ENCODE assay signal across 8 cellular contexts in the genomic region with DNA sequence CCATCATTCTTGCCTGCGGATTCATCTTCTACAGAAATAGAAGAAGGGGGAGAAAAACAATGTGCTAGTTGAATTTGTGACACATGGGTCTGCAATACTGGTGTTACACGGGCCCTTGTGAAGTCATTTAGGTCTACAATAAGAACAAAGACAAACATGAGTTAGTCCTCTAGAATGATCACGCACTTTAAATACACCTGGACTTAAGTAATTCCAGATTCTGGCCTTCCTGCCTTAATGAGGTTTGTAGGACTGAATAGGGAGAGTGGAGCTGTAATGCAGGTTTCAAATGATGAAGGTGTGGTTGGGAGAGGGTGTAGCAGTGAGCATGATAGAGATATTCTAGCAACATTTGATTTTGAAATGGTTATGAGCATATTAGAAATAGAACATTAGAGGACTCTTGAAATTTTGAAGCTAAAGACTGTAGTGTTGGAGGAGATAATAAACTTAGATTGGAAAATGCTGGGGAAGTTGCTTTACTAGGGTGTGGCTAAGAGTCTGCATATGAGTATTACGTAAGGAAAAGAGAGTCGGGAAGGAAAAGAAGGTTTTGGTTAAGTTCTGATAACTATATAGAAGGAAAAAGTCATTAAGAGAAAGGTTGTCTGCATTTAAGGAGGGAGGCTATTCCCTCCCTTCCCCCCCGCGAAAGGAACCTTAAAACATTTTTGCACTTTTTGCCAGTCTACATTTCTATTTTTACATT. TPM values are rescaled to one million over a fixed set of nuclear protein-coding genes. Genes with fewer than 3 reads are reported as not detected.
A peak's percentile ranks its signal among the peaks of the same experiment; 100 is the strongest.
DNase-seq lines count a peak whose midpoint lies in the region; FAIRE-seq and TF ChIP-seq lines count a peak whose summit lies in the region.

No MANE protein-coding gene starts in this region.

- no peaks in the 10 kb centered on the region; the same call in 1 of the 2 replicates for H3K79me1 ChIP-seq in H1 (ENCODE audit: low read depth, low read length)

- peak overlapping the region; percentile 18 for H4K5ac ChIP-seq in H1 (ENCODE audit: insufficient read length, low read depth, low read length)

- intact Hi-C loops in PC-9 (cut with micrococcal nuclease; ENCODE audit: unreplicated experiment): loop anchor here (5.0 kb wide), 5 partner anchors 140 to 325 kb away; partner anchors contain the start of genes ERICH6, SIAH2 and TSC22D2

- no peak for TF ChIP-seq EP300 in H1 (IDR thresholded peaks at IDR 0.05; ENCODE audit: borderline replicate concordance in 1 of 2, low read depth in 2 of 2, low read length in 2 of 2)

- H3K23me2 ChIP-seq in H1 (ENCODE audit: low read depth, low read length): no peaks in the 10 kb centered on the region; the same call in 1 of the 2 replicates

- no peak for TF ChIP-seq RAD21 in H1 (IDR thresholded peaks at IDR 0.05 in 1 of 2, conservative IDR thresholded peaks at IDR 0.05 in 1 of 2; ENCODE audit: low read depth in 2 of 2, low read length in 2 of 2)

- TSS peak; percentile 82 for BruUV-seq in PC-9 (replicated peaks; lab: Mats Ljungman, UMichigan)

- peak overlapping the region; percentile 93 for H3K4me2 ChIP-seq in PC-9
- H3K4me2 ChIP-seq in H1 (ENCODE audit: insufficient read depth in 1 of 2, low read depth in 2 of 2, low read length in 2 of 2): peak overlapping the region; percentile 60 to 78
- peak overlapping the region; percentile 97 for H3K4me2 ChIP-seq in osteoblast (ENCODE audit: insufficient read depth, low read length)

- H3K9me3 ChIP-seq in PC-9 (ENCODE audit: insufficient read depth, low read depth): no peaks in the 10 kb centered on the region
- no peaks in the 10 kb centered on the region for H3K9me3 ChIP-seq in H1 (ENCODE audit: insufficient read depth in 2 of 2, low read depth in 1 of 2, low read length in 1 of 2)
- no peaks in the 10 kb centered on the region for H3K9me3 ChIP-seq in osteoblast (ENCODE audit: low read depth, low read length)

- no peak overlapping the region for H3K18ac ChIP-seq in H1 (ENCODE audit: extremely low read depth, low read length)

- H3K14ac ChIP-seq in H1 (ENCODE audit: insufficient read length): no peak overlapping the region

- CTCF ChIA-PET in PC-9 (lab: Charles Lee) (no interaction called here), H1 (lab: Charles Lee; ENCODE audit: partially characterized antibody) (no interaction called here)

- H3K27me3 ChIP-seq in PC-9 (ENCODE audit: insufficient read depth, low read depth) (no peaks in the 10 kb centered on the region), H1 (replicated peaks in 1 of 4; ENCODE audit: control insufficient read depth in 3 of 4, extremely low read depth in 1 of 4, insufficient read depth in 3 of 4, low read length in 3 of 4) (no peaks in the 10 kb centered on the region), osteoblast (ENCODE audit: insufficient read depth, low read length) (no peaks in the 10 kb centered on the region)

- POLR2A ChIA-PET in PC-9 (lab: Charles Lee; ENCODE audit: unreplicated experiment): interaction anchor here (0.6 kb wide), 1 partner anchor 668 kb away, joined by 4 read pairs; no protein-coding TSS in a partner anchor
- POLR2A ChIA-PET in H1 (lab: Charles Lee; ENCODE audit: partially characterized antibody): interaction anchor here (0.6 to 4.4 kb wide), 13 partner anchors 9 to 337 kb away, joined by 3 to 27 read pairs (median 5); partner anchors contain the start of genes SELENOT and TSC22D2

- 33 to 100% methylated on average over 2 to 7 of the region's 7 CpGs for whole genome bisulfite sequencing in H1 (ENCODE audit: extremely low coverage in 1 of 2, insufficient coverage in 1 of 2, insufficient read length in 1 of 2, insufficient replicate concordance in 2 of 2, low coverage in 1 of 2, low lambda C conversion rate in 2 of 2, missing lambda C conversion rate in 1 of 2), 2 experiments

- H3K4me3 ChIP-seq in PC-9 (peak overlapping the region; percentile 82), H1 (ENCODE audit: extremely low read depth in 1 of 4, insufficient read depth in 2 of 4, low read depth in 3 of 4, low read length in 4 of 4) (peak overlapping the region; percentile 77 to 98 (median 88)), osteoblast (ENCODE audit: insufficient read depth, low read length) (peak overlapping the region; percentile 90)

- no peak overlapping the region for H2BK120ac ChIP-seq in H1 (replicated peaks; ENCODE audit: low read depth, low read length)

- H2AK5ac ChIP-seq in H1 (ENCODE audit: low read depth, low read length): no peak overlapping the region

- H3K4ac ChIP-seq in H1 (replicated peaks; ENCODE audit: insufficient read length, low read depth, low read length): peak overlapping the region; percentile 10

- peaks cover 21% of the 10 kb centered on the region for H3F3A ChIP-seq in PC-9 (ENCODE audit: insufficient read depth, low read depth)

- FAIRE-seq in H1 (lab: Jason Lieb, UNC): no peak

- H3K23ac ChIP-seq in H1 (ENCODE audit: insufficient read length): no peak overlapping the region

- DNase-seq in NCI-H146 (lab: John Stamatoyannopoulos, UW) (peak; percentile 70), NCI-H146 treated with DMSO at 0.1 percent for 48 hours (lab: John Stamatoyannopoulos, UW; ENCODE audit: unreplicated experiment) (no peak), PC-9 (peak in 1 of 2 experiments; percentile 59), H1 (ENCODE audit: low read depth in 1 of 2, low spot score in 2 of 2) (no peak), osteoblast (ENCODE audit: insufficient read length, low spot score, missing footprints) (peak; percentile 71), DMS 273 (lab: John Stamatoyannopoulos, UW; ENCODE audit: unreplicated experiment) (no peak), NCI-H446 (lab: John Stamatoyannopoulos, UW) (no peak)
- DNase-seq in activated effector memory CD4-positive, alpha-beta T cell treated with Interleukin-2 at 50 U/mL for 16 hours: no peak

- H3K79me2 ChIP-seq in PC-9 (ENCODE audit: low read depth) (peaks cover 87% of the 10 kb centered on the region), H1 (ENCODE audit: control insufficient read depth in 1 of 2, insufficient read depth in 2 of 2, low read length in 2 of 2) (peaks cover 0 to 83% of the 10 kb centered on the region in 2 experiments; a peak in 3 of 4 replicates), osteoblast (ENCODE audit: insufficient read depth, low read length) (peaks cover 90% of the 10 kb centered on the region)

- no peak overlapping the region for H3K56ac ChIP-seq in H1 (replicated peaks; ENCODE audit: insufficient read length, low read depth, low read length)

- H3K4me1 ChIP-seq in PC-9 (replicated peaks; ENCODE audit: insufficient read depth) (peaks cover 27% of the 10 kb centered on the region), H1 (replicated peaks in 1 of 4; ENCODE audit: control insufficient read depth in 3 of 4, insufficient read depth in 4 of 4, low read length in 3 of 4) (no peaks in the 10 kb centered on the region; a peak in 2 of 7 replicates), osteoblast (ENCODE audit: insufficient read depth, low read length) (peaks cover 28% of the 10 kb centered on the region)

- TF ChIP-seq POLR2A in H1 (IDR thresholded peaks at IDR 0.05; ENCODE audit: control extremely low read depth in 1 of 2, low read depth in 2 of 2, low read length in 2 of 2): no peak

- H2BK15ac ChIP-seq in H1 (ENCODE audit: low read length): no peak overlapping the region

- H3K9me2 ChIP-seq in PC-9 (ENCODE audit: insufficient read depth): no peaks in the 10 kb centered on the region

- H3K9ac ChIP-seq in H1 (replicated peaks in 1 of 4; ENCODE audit: extremely low read depth in 1 of 4, low read depth in 3 of 4, low read length in 3 of 4): peak overlapping the region; percentile 66 to 98 (median 90)

- 0 out of 2 replicates have a peak overlapping the region, but pooled peaks have one; percentile 1 for H2BK20ac ChIP-seq in H1 (ENCODE audit: low read length)

- H2BK12ac ChIP-seq in H1 (ENCODE audit: low read depth, low read length): no peak overlapping the region

- TF ChIP-seq CTCF in PC-9 (conservative IDR thresholded peaks at IDR 0.05) (no peak), H1 (IDR thresholded peaks at IDR 0.05; ENCODE audit: control extremely low read depth in 1 of 3, insufficient read depth in 1 of 3, low read depth in 1 of 3, low read length in 3 of 3) (no peak), osteoblast (IDR thresholded peaks at IDR 0.05; ENCODE audit: extremely low read depth, low read depth, low read length) (no peak)

- H4K20me1 ChIP-seq in PC-9 (ENCODE audit: insufficient read depth) (0 out of 2 replicates have a peak, but pooled peaks cover 13% of the 10 kb centered on the region), H1 (replicated peaks in 1 of 2; ENCODE audit: control insufficient read depth in 1 of 2, insufficient read depth in 2 of 2, low read length in 2 of 2) (peaks cover 3 to 4% of the 10 kb centered on the region in 2 experiments), osteoblast (ENCODE audit: insufficient read depth, low read length) (peaks cover 26% of the 10 kb centered on the region)

- H4K91ac ChIP-seq in H1 (replicated peaks; ENCODE audit: insufficient read length, low read length): no peak overlapping the region

- peak overlapping the region; percentile 70 for H2AFZ ChIP-seq in PC-9
- 0 out of 2 replicates have a peak overlapping the region, but pooled peaks have one; percentile 31 for H2AFZ ChIP-seq in H1 (ENCODE audit: low read length)
- peak overlapping the region; percentile 91 for H2AFZ ChIP-seq in osteoblast (ENCODE audit: low read length)

- H4K8ac ChIP-seq in H1 (ENCODE audit: extremely low read depth, insufficient read depth, low read length): no peak overlapping the region

- H3K27ac ChIP-seq in PC-9: peak overlapping the region; percentile 93
- H3K27ac ChIP-seq in H1 (ENCODE audit: low read depth, low read length): peak overlapping the region; percentile 73
- H3K27ac ChIP-seq in osteoblast (ENCODE audit: low read depth, low read length): peak overlapping the region; percentile 98

- H2BK5ac ChIP-seq in H1 (ENCODE audit: low read depth, low read length): peak overlapping the region; percentile 88

- H3K36me3 ChIP-seq in PC-9 (ENCODE audit: low read depth) (peaks cover 27% of the 10 kb centered on the region), H1 (ENCODE audit: control insufficient read depth in 2 of 4, insufficient read depth in 4 of 4, low read length in 3 of 4) (peaks cover 4 to 25% (median 11%) of the 10 kb centered on the region in 4 experiments; a peak in 6 of 8 replicates), osteoblast (ENCODE audit: insufficient read depth, low read length) (peaks cover 19% of the 10 kb centered on the region)

RNA-seq across cellular contexts. Expression of gene EIF2A, which starts 0.6 kb away (rescaled TPM):
- total RNA-seq in PC-9 (2021) (96.4 and 102 TPM in 2 replicates), osteoblast (230 and 238 TPM in 2 replicates)
- total RNA-seq in H1 (2021; fragmentation: NEBNext Ultra II Directional; extraction: Animal tissue kit (Norgen Biotek cat#: 25700)): 87.5 and 91.6 TPM in 2 replicates
- 32.1 and 59.3 TPM in 2 replicates for polyA plus RNA-seq in H1 (2011; rRNA removed)
- polyA plus RNA-seq in H1 (2011; cell fraction: cytosol; rRNA removed): 71.8 TPM
- polyA plus RNA-seq in H1 (2011; cell fraction: nucleus; rRNA removed): 31.5 TPM
- 44.9 to 86.0 TPM (median 57.5 TPM) in 4 replicates for polyA plus RNA-seq in H1 (2012, experiment 1 of 2)
- 9.7 TPM for polyA plus RNA-seq in H1 (2012, experiment 2 of 2)
- 84.7 TPM for polyA plus RNA-seq in H1 (2013, experiment 1 of 2)
- 75.5 TPM for polyA plus RNA-seq in H1 (2013, experiment 2 of 2)
- 103 and 125 TPM in 2 replicates for polyA minus RNA-seq in H1 (2011; rRNA and poly(A)+ RNA removed)
- polyA minus RNA-seq in H1 (2011; cell fraction: cytosol; rRNA and poly(A)+ RNA removed): 36.3 TPM
- 109 TPM for polyA minus RNA-seq in H1 (2011; cell fraction: nucleus; rRNA and poly(A)+ RNA removed)

RNA-seq across cellular contexts. Expression of gene SERP1, which starts 0.9 kb away (rescaled TPM):
- total RNA-seq in PC-9 (2021): 106 and 113 TPM in 2 replicates
- total RNA-seq in H1 (2021; fragmentation: NEBNext Ultra II Directional; extraction: Animal tissue kit (Norgen Biotek cat#: 25700)): 98.2 and 111 TPM in 2 replicates
- polyA plus RNA-seq in H1 (2011; rRNA removed): 90.3 and 167 TPM in 2 replicates
- 115 TPM for polyA plus RNA-seq in H1 (2011; cell fraction: cytosol; rRNA removed)
- 91.6 TPM for polyA plus RNA-seq in H1 (2011; cell fraction: nucleus; rRNA removed)
- 60.7 to 77.7 TPM (median 70.0 TPM) in 4 replicates for polyA plus RNA-seq in H1 (2012, experiment 1 of 2)
- 30.7 TPM for polyA plus RNA-seq in H1 (2012, experiment 2 of 2)
- 72.6 TPM for polyA plus RNA-seq in H1 (2013, experiment 1 of 2)
- polyA plus RNA-seq in H1 (2013, experiment 2 of 2): 79.6 TPM
- 29.8 and 37.0 TPM in 2 replicates for polyA minus RNA-seq in H1 (2011; rRNA and poly(A)+ RNA removed)
- polyA minus RNA-seq in H1 (2011; cell fraction: cytosol; rRNA and poly(A)+ RNA removed): 113 TPM
- 96.7 TPM for polyA minus RNA-seq in H1 (2011; cell fraction: nucleus; rRNA and poly(A)+ RNA removed)
- total RNA-seq in osteoblast: 97.5 and 124 TPM in 2 replicates

RNA-seq across cellular contexts. Expression of gene SELENOT, which starts 55.9 kb away (rescaled TPM):
- total RNA-seq in PC-9 (2021) (59.5 and 84.1 TPM in 2 replicates), osteoblast (87.9 and 94.3 TPM in 2 replicates)
- 74.7 and 79.0 TPM in 2 replicates for total RNA-seq in H1 (2021; fragmentation: NEBNext Ultra II Directional; extraction: Animal tissue kit (Norgen Biotek cat#: 25700))
- polyA plus RNA-seq in H1 (2011; rRNA removed): 133 and 290 TPM in 2 replicates
- polyA plus RNA-seq in H1 (2011; cell fraction: cytosol; rRNA removed): 182 TPM
- 131 TPM for polyA plus RNA-seq in H1 (2011; cell fraction: nucleus; rRNA removed)
- 82.0 to 88.0 TPM (median 84.7 TPM) in 4 replicates for polyA plus RNA-seq in H1 (2012, experiment 1 of 2)
- 7.4 TPM for polyA plus RNA-seq in H1 (2012, experiment 2 of 2)
- 43.2 TPM for polyA plus RNA-seq in H1 (2013, experiment 1 of 2)
- 51.1 TPM for polyA plus RNA-seq in H1 (2013, experiment 2 of 2)
- 337 and 655 TPM in 2 replicates for polyA minus RNA-seq in H1 (2011; rRNA and poly(A)+ RNA removed)
- polyA minus RNA-seq in H1 (2011; cell fraction: cytosol; rRNA and poly(A)+ RNA removed): 73.3 TPM
- polyA minus RNA-seq in H1 (2011; cell fraction: nucleus; rRNA and poly(A)+ RNA removed): 101 TPM

Comparison
In these comparisons a context has a peak if more than half of its experiments do, and no peak if none do; other contexts are left out.
1. DNase-seq: peak in NCI-H146 (single experiment) and osteoblast (single experiment); none in NCI-H146 treated with DMSO at 0.1 percent for 48 hours (single experiment), H1 (0 of 2), activated effector memory CD4-positive, alpha-beta T cell treated with Interleukin-2 at 50 U/mL for 16 hours (single experiment), DMS 273 (single experiment) and NCI-H446 (0 of 2).
2. H2AFZ ChIP-seq: peak in every context shown above with its lines; median percentile 91 in osteoblast; 70 in PC-9; 31 in H1.
3. Peak in every context shown above with its lines, with median percentiles within 50 percentile points of each other: H3K27ac ChIP-seq, H3K4me2 ChIP-seq and H3K4me3 ChIP-seq.